In the genomic region with DNA sequence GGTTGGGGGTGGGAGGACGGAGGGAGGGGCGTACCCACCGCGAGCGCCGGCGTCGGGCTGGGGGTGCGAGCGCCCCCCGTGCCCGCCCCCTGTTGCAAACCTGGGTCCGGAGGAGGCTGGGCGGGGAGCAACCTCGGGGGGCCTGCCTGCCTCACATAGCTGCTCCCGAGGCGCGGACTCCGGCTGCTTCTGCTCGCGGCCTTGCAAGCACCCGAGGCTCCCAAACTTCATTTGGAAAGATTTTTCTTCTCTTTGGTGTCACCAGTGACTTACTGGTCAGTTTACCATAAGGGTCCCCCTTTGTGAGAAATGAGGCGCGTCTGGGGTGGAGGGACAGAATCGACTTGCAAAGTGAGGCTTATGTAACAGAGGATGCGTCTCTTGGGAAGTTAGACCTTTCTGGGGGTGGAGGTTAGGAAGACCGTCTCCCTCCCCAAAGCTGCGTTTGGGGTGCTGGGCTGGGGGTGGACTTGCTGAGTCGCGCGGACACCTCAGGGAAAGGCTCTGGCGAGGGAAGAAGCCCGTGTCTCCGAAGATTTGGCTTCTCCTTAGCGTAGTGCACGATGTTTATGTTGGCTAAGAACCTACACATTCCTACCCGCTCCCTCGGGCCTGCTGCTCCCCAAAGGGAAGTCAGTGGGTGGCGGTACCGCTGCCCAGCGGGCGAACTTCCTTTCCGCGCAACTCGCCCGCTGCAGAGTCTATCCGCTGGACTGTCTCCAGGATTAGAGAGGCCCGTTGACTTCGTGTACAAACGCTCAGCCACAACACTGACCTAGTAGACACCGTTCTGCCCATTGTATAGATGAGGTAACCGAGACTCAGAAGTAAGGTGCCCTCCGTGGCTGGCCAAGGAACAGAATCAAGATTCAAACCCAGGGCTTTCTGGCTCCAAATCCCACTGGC, we compare ENCODE assay signal across 8 cellular contexts. TPM values are rescaled to one million over a fixed set of nuclear protein-coding genes. Genes with fewer than 3 reads are reported as not detected.
A peak's percentile ranks its signal among the peaks of the same experiment; 100 is the strongest.
DNase-seq lines count a peak whose midpoint lies in the region; ATAC-seq and TF ChIP-seq lines count a peak whose summit lies in the region.

No MANE protein-coding gene starts in this region.

- peak overlapping the region; percentile 59 for H3K4me3 ChIP-seq in PC-3 (ENCODE audit: low read length)
- peak overlapping the region; percentile 57 for H3K4me3 ChIP-seq in fibroblast of villous mesenchyme (ENCODE audit: low read depth, low read length)

- intact Hi-C loops in PC-3 (cut with micrococcal nuclease), result no loop called here

- BruUV-seq in PC-3 (replicated peaks; lab: Mats Ljungman, UMichigan), result no TSS peak

- DNase-seq in activated naive CD4-positive, alpha-beta T cell treated with anti-CD3 and anti-CD28 coated beads, Interleukin-2, amount 50 U/mL, for 72 hours (ENCODE audit: low spot score in 2 of 2), result no peak
- no peak for DNase-seq in PC-3
- peak; percentile 34 for DNase-seq in fibroblast of villous mesenchyme (ENCODE audit: low read depth)
- DNase-seq in omental fat pad (ENCODE audit: low spot score), result no peak
- DNase-seq in NCI-H1694 treated with DMSO at 0.1 percent for 48 hours (lab: John Stamatoyannopoulos, UW), result no peak

- no peaks in the 10 kb centered on the region for H4K20me1 ChIP-seq in PC-3 (ENCODE audit: low read length)

- H3K4me3 Mint-ChIP-seq in activated naive CD4-positive, alpha-beta T cell treated with anti-CD3 and anti-CD28 coated beads, Interleukin-2, amount 50 U/mL, for 24 hours, result peak overlapping the region; percentile 78

- H3K36me3 ChIP-seq in PC-3 (ENCODE audit: low read depth, low read length), result no peaks in the 10 kb centered on the region

- no peak for ATAC-seq in activated naive CD4-positive, alpha-beta T cell treated with anti-CD3 and anti-CD28 coated beads, Interleukin-2, amount 50 U/mL, for 72 hours
- ATAC-seq in PC-3 (no peak), omental fat pad (ENCODE audit: low FRiP score) (peak; percentile 38), GM21529 (IDR thresholded peaks at IDR 0.05; ENCODE audit: unreplicated experiment) (no peak), HG03378 (IDR thresholded peaks at IDR 0.05; ENCODE audit: unreplicated experiment) (no peak)

- peak overlapping the region; percentile 73 for H2AFZ ChIP-seq in PC-3 (ENCODE audit: low read length)

- H3K79me2 ChIP-seq in PC-3 (ENCODE audit: low read length), result no peaks in the 10 kb centered on the region

- no peak overlapping the region for H3K27ac Mint-ChIP-seq in activated naive CD4-positive, alpha-beta T cell treated with anti-CD3 and anti-CD28 coated beads, Interleukin-2, amount 50 U/mL, for 24 hours
- H3K27ac Mint-ChIP-seq in activated naive CD4-positive, alpha-beta T cell treated with anti-CD3 and anti-CD28 coated beads, Interleukin-2, amount 50 U/mL, for 72 hours, result no peak overlapping the region

- peaks cover 7% of the 10 kb centered on the region; the same call in 1 of the 2 replicates for H3K27me3 ChIP-seq in PC-3 (ENCODE audit: low read length)

- H3K4me1 ChIP-seq in PC-3 (ENCODE audit: insufficient read depth, low read length), result peaks cover 5% of the 10 kb centered on the region; the same call in 1 of the 2 replicates

- H3K27me3 Mint-ChIP-seq in activated naive CD4-positive, alpha-beta T cell treated with anti-CD3 and anti-CD28 coated beads, Interleukin-2, amount 50 U/mL, for 24 hours, result peaks cover 45% of the 10 kb centered on the region

- H3K36me3 Mint-ChIP-seq in activated naive CD4-positive, alpha-beta T cell treated with anti-CD3 and anti-CD28 coated beads, Interleukin-2, amount 50 U/mL, for 24 hours, result no peaks in the 10 kb centered on the region
- no peaks in the 10 kb centered on the region for H3K36me3 Mint-ChIP-seq in activated naive CD4-positive, alpha-beta T cell treated with anti-CD3 and anti-CD28 coated beads, Interleukin-2, amount 50 U/mL, for 72 hours

- H3F3A ChIP-seq in PC-3 (ENCODE audit: low read length, unreplicated experiment), result no peaks in the 10 kb centered on the region

- POLR2A ChIA-PET in PC-3 (lab: Charles Lee; ENCODE audit: unreplicated experiment), result no interaction called here

- H3K4me1 Mint-ChIP-seq in activated naive CD4-positive, alpha-beta T cell treated with anti-CD3 and anti-CD28 coated beads, Interleukin-2, amount 50 U/mL, for 24 hours, result peaks cover 7% of the 10 kb centered on the region

- no peaks in the 10 kb centered on the region for H3K9me3 Mint-ChIP-seq in activated naive CD4-positive, alpha-beta T cell treated with anti-CD3 and anti-CD28 coated beads, Interleukin-2, amount 50 U/mL, for 24 hours
- no peaks in the 10 kb centered on the region for H3K9me3 Mint-ChIP-seq in activated naive CD4-positive, alpha-beta T cell treated with anti-CD3 and anti-CD28 coated beads, Interleukin-2, amount 50 U/mL, for 72 hours

- no peak overlapping the region for H3K27ac ChIP-seq in PC-3 (ENCODE audit: low read length)

- CTCF ChIA-PET in PC-3 (lab: Charles Lee), result no interaction called here

- TF ChIP-seq CTCF in PC-3 (conservative IDR thresholded peaks at IDR 0.05; ENCODE audit: low read depth, low read length) (no peak), fibroblast of villous mesenchyme (IDR thresholded peaks at IDR 0.05; ENCODE audit: insufficient read depth, low read depth, low read length) (no peak), omental fat pad (IDR thresholded peaks at IDR 0.05) (no peak)

- H3K9me2 ChIP-seq in PC-3 (replicated peaks; ENCODE audit: low read length), result no peaks in the 10 kb centered on the region

- H3K9ac ChIP-seq in PC-3 (ENCODE audit: low read length), result no peak overlapping the region

- H3K4me2 ChIP-seq in PC-3 (ENCODE audit: low read length), result peak overlapping the region; percentile 87

- no peaks in the 10 kb centered on the region for H3K9me3 ChIP-seq in PC-3 (ENCODE audit: low read length)

RNA-seq across cellular contexts. Expression of gene TMEM37, which starts 0.6 kb away (rescaled TPM):
- total RNA-seq in activated naive CD4-positive, alpha-beta T cell treated with anti-CD3 and anti-CD28 coated beads, Interleukin-2, amount 50 U/mL, for 72 hours, result not detected
- total RNA-seq in PC-3 (2014; rRNA removed) (0.26 and 0.40 TPM in 2 replicates), fibroblast of villous mesenchyme (0.64 and 1.3 TPM in 2 replicates), omental fat pad (10 to 100 TPM; 11.3 to 27.8 (median 25.9) TPM)
